Comparison of ENCODE assay signal across 11 cellular contexts in genomic region chr15:36888018-36888992, GRCh38.
DNase-seq lines count a peak whose midpoint lies in the region; ATAC-seq and TF ChIP-seq lines count a peak whose summit lies in the region.
"Had no signal": no experiment of that assay in that cellular context is flagged by ENCODE, and none has a peak within 500 bp of the region (broad histone marks: within the 10 kb centered on the region; RNA-seq: fewer than 3 reads in every experiment).

No MANE protein-coding gene starts in this region.

- no peaks in the 10 kb centered on the region for H3K79me2 ChIP-seq in parathyroid adenoma

- peak overlapping the region; percentile 44 to 53 for H3K4me3 ChIP-seq in ascending aorta
- no peak overlapping the region for H3K4me3 ChIP-seq in parathyroid adenoma (ENCODE audit: low read depth, low read length)

- H3K4me1 ChIP-seq in ascending aorta (peaks cover 0 to 2% of the 10 kb centered on the region in 2 donors), parathyroid adenoma (no peaks in the 10 kb centered on the region)

- TF ChIP-seq CTCF in ascending aorta (IDR thresholded peaks at IDR 0.05) (no peak), parathyroid adenoma (IDR thresholded peaks at IDR 0.05) (no peak)

- peak; percentile 57 for ATAC-seq in left ventricle myocardium superior

- H3K9ac ChIP-seq in parathyroid adenoma: no peak overlapping the region

- H3K9me3 ChIP-seq in ascending aorta: no peaks in the 10 kb centered on the region
- no peaks in the 10 kb centered on the region for H3K9me3 ChIP-seq in parathyroid adenoma (ENCODE audit: control insufficient read depth, low read length)

- in situ Hi-C loops in G401 (cut with HindIII; ENCODE audit: low sequenced_read_pairs): no loop called here

- H2AFZ ChIP-seq in parathyroid adenoma: no peak overlapping the region

- DNase-seq in EL (peak; percentile 28), ascending aorta (ENCODE audit: low spot score in 2 of 2) (no peak), left ventricle myocardium superior (peak; percentile 28), NCI-H1436 (lab: John Stamatoyannopoulos, UW) (no peak), NCI-H1694 (lab: John Stamatoyannopoulos, UW) (no peak), activated T-cell treated with anti-CD3 and anti-CD28 coated beads for 4 hours (no peak), G401 (ENCODE audit: low spot score) (no peak)
- DNase-seq: CD8-positive, alpha-beta memory T cell; hippocampal formation; Kasumi-1 had no signal

- H3K27ac ChIP-seq in ascending aorta (no peak overlapping the region), parathyroid adenoma (no peak overlapping the region)

- intact Hi-C loops in ascending aorta (cut with DNase I) (no loop called here), left ventricle myocardium superior (cut with micrococcal nuclease) (no loop called here)

- H3K27me3 ChIP-seq in ascending aorta (no peaks in the 10 kb centered on the region), parathyroid adenoma (ENCODE audit: control insufficient read depth, insufficient read depth, low read length) (no peaks in the 10 kb centered on the region)

- H3K36me3 ChIP-seq in ascending aorta (peaks cover 4 to 11% of the 10 kb centered on the region in 2 donors), parathyroid adenoma (ENCODE audit: control insufficient read depth, insufficient read depth, low read length) (no peaks in the 10 kb centered on the region)

- peak overlapping the region; percentile 13 for H3K4me2 ChIP-seq in parathyroid adenoma (ENCODE audit: low read length)

Comparison
In these comparisons a context has a peak if more than half of its experiments do, and no peak if none do; other contexts are left out.
1. DNase-seq: peak in EL (single experiment) and left ventricle myocardium superior (single experiment); none in ascending aorta (0 of 2), NCI-H1436 (single experiment), NCI-H1694 (single experiment), activated T-cell treated with anti-CD3 and anti-CD28 coated beads for 4 hours (single experiment) and G401 (single experiment).